ENCODE assay signal across 7 cellular contexts in genomic region chr2:206085742-206086445, GRCh38. TPM values are rescaled to one million over a fixed set of nuclear protein-coding genes. Genes with fewer than 3 reads are reported as not detected.
DNase-seq lines count a peak whose midpoint lies in the region; ATAC-seq and TF ChIP-seq lines count a peak whose summit lies in the region.

A gene with protein sequence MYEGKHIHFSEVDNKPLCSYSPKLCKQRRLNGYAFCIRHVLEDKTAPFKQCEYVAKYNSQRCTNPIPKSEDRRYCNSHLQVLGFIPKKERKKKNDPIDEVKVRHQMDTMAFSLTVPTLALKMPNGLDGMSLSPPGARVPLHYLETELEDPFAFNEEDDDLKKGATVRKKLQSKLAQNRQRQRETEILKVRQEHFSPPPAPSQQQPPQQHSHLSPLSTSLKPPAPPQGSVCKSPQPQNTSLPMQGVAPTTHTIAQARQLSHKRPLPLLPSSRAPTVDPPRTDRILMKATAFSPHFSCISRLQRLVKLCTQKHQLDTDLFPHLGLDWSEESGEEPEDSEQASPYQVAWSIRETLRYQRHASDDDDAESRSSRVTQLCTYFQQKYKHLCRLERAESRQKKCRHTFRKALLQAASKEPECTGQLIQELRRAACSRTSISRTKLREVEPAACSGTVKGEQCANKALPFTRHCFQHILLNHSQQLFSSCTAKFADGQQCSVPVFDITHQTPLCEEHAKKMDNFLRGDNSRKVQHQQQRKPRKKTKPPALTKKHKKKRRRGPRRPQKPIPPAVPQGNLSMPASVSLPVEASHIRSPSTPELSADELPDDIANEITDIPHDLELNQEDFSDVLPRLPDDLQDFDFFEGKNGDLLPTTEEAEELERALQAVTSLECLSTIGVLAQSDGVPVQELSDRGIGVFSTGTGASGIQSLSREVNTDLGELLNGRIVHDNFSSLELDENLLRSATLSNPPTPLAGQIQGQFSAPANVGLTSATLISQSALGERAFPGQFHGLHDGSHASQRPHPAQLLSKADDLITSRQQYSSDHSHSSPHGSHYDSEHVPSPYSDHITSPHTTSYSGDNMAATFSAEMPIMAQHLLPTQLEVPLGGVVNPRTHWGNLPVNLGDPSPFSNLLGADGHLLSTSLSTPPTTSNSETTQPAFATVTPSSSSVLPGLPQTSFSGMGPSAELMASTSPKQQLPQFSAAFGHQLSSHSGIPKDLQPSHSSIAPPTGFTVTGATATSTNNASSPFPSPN (minus strand): TSS chr2:206086174. CDS start chr2:206063016, 23,158 bp downstream.

- H2AFZ ChIP-seq in hepatocyte, result peak within 1 kb of the TSS; percentile 76

- H3K27ac ChIP-seq in hepatocyte, result peak within 1 kb of the TSS; percentile 98

- in situ Hi-C loops in GM13976 (cut with MboI; ENCODE audit: low sequenced_read_pairs, unreplicated experiment), result no loop called here

- peak; percentile 84 for ATAC-seq in HG02840 (IDR thresholded peaks at IDR 0.05; ENCODE audit: low FRiP score, unreplicated experiment)

- H3K9me3 ChIP-seq in hepatocyte (ENCODE audit: low read depth), result no peaks in the 10 kb centered on the region

- no peaks in the 10 kb centered on the region for H4K20me1 ChIP-seq in hepatocyte (ENCODE audit: insufficient read depth, poor library complexity, severe bottlenecking)

- DNase-seq in GM13976 (ENCODE audit: low spot score) (peak; percentile 83), NCI-H1436 treated with DMSO at 0.1 percent for 48 hours (lab: John Stamatoyannopoulos, UW) (peak; percentile 43), T-helper 2 cell (peak; percentile 55 to 94 (median 73)), anterior cingulate cortex (lab: John Stamatoyannopoulos, UW) (peak in 57 of 58 donors; percentile 16 to 87 (median 69)), hepatocyte (ENCODE audit: low spot score) (peak; percentile 89), retinal pigment epithelial cell (ENCODE audit: low read depth) (peak; percentile 62)

- H3K27me3 ChIP-seq in hepatocyte, result no peaks in the 10 kb centered on the region

- H3K9me2 ChIP-seq in hepatocyte (replicated peaks; ENCODE audit: insufficient read depth), result no peaks in the 10 kb centered on the region

- peaks cover 84% of the 10 kb centered on the region for H3K79me2 ChIP-seq in hepatocyte

- H3K4me2 ChIP-seq in hepatocyte, result peak within 1 kb of the TSS; percentile 83

- WGBS in hepatocyte (ENCODE audit: low lambda C conversion rate, missing lambda C conversion rate), result 2% methylated on average over 37 of the region's 39 CpGs

- peaks cover 6% of the 10 kb centered on the region for H3K4me1 ChIP-seq in hepatocyte (ENCODE audit: insufficient read depth)

- peak within 1 kb of the TSS; percentile 53 for H3K4me3 ChIP-seq in hepatocyte
- peak within 1 kb of the TSS; percentile 92 for H3K4me3 ChIP-seq in retinal pigment epithelial cell (ENCODE audit: low read length)

- no peaks in the 10 kb centered on the region for H3K36me3 ChIP-seq in hepatocyte (replicated peaks; ENCODE audit: insufficient read depth, low read depth)

- TF ChIP-seq CTCF in GM13976 (IDR thresholded peaks at IDR 0.05; ENCODE audit: borderline replicate concordance, control extremely low read depth, extremely low read depth, insufficient read depth, missing control alignments), result peak; percentile 52
- peak; percentile 40 for TF ChIP-seq CTCF in hepatocyte (IDR thresholded peaks at IDR 0.05; ENCODE audit: poor library complexity)
- peak; percentile 59 for TF ChIP-seq CTCF in retinal pigment epithelial cell (conservative IDR thresholded peaks at IDR 0.05; ENCODE audit: low read depth, low read length)

RNA-seq across cellular contexts. Expression of the gene that starts here (rescaled TPM):
- 11.6 and 15.0 TPM in 2 replicates for total RNA-seq in hepatocyte
- 4.7 and 6.6 TPM in 2 replicates for polyA plus RNA-seq in hepatocyte

Comparison
In these comparisons a context has a peak if more than half of its experiments do, and no peak if none do; other contexts are left out.
1. Peak in every context shown above with its lines: DNase-seq, ATAC-seq, H3K4me3 ChIP-seq and H3K27ac ChIP-seq.